In genomic region chr16:88883117-88883895, GRCh38 we compare ENCODE assay signal across 21 cellular contexts. TPM values are rescaled to one million over a fixed set of nuclear protein-coding genes. Genes with fewer than 3 reads are reported as not detected.
"Had no signal": no experiment of that assay in that cellular context is flagged by ENCODE, and none has a peak within 500 bp of the region (broad histone marks: within the 10 kb centered on the region; RNA-seq: fewer than 3 reads in every experiment).

No MANE protein-coding gene starts in this region.

- H3K9me3 Mint-ChIP-seq: activated CD4-positive, alpha-beta T cell treated with anti-CD3 and anti-CD28 coated beads, Interleukin-2, amount 10 ng/mL, durations not matched to agents 24 days and 14 days; activated naive CD4-positive, alpha-beta T cell treated with anti-CD3 and anti-CD28 coated beads for 36 hours; activated T-helper 17 cell treated with anti-CD3 and anti-CD28 coated beads, Interleukin-2, amount 50 U/mL, for 72 hours; WTC11 had no signal

- H3K4me3 ChIP-seq: colonic mucosa, lung, suprapubic skin, upper lobe of right lung had no signal

- DNase-seq: activated CD4-positive, alpha-beta T cell treated with anti-CD3 and anti-CD28 coated beads, Interleukin-2, amount 10 ng/mL, durations not matched to agents 24 days and 14 days; activated naive CD4-positive, alpha-beta T cell treated with anti-CD3 and anti-CD28 coated beads for 36 hours; activated T-cell treated with anti-CD3 and anti-CD28 coated beads for 4 hours; colonic mucosa; effector CD8-positive, alpha-beta T cell; hippocampal formation; midbrain; naive B cell; stimulated activated CD4-positive, alpha-beta T cell treated with anti-CD3 and anti-CD28 coated beads, Interleukin-12 subunit alpha, Interleukin-12 subunit beta, amount 100 ng/mL, for 4 hours; stimulated activated naive CD4-positive, alpha-beta T cell; upper lobe of right lung had no signal

- H3K27ac Mint-ChIP-seq: activated CD4-positive, alpha-beta T cell treated with anti-CD3 and anti-CD28 coated beads, Interleukin-2, amount 10 ng/mL, durations not matched to agents 24 days and 14 days; activated naive CD4-positive, alpha-beta T cell treated with anti-CD3 and anti-CD28 coated beads for 36 hours; activated T-helper 17 cell treated with anti-CD3 and anti-CD28 coated beads, Interleukin-2, amount 50 U/mL, for 72 hours; progenitor cell of endocrine pancreas; WTC11 had no signal

- H3K36me3 ChIP-seq: colonic mucosa had no signal

- H3K36me3 Mint-ChIP-seq: naive B cell, WTC11 had no signal

- H3K27me3 Mint-ChIP-seq: activated CD4-positive, alpha-beta T cell treated with anti-CD3 and anti-CD28 coated beads, Interleukin-2, amount 10 ng/mL, durations not matched to agents 24 days and 14 days; activated T-helper 17 cell treated with anti-CD3 and anti-CD28 coated beads, Interleukin-2, amount 50 U/mL, for 72 hours; naive B cell; progenitor cell of endocrine pancreas had no signal

- H3K4me3 Mint-ChIP-seq: activated CD4-positive, alpha-beta T cell treated with anti-CD3 and anti-CD28 coated beads, Interleukin-2, amount 10 ng/mL, durations not matched to agents 24 days and 14 days; activated naive CD4-positive, alpha-beta T cell treated with anti-CD3 and anti-CD28 coated beads for 36 hours; activated T-helper 17 cell treated with anti-CD3 and anti-CD28 coated beads, Interleukin-2, amount 50 U/mL, for 72 hours; WTC11 had no signal

- H3K4me1 Mint-ChIP-seq: activated T-helper 17 cell treated with anti-CD3 and anti-CD28 coated beads, Interleukin-2, amount 50 U/mL, for 72 hours; WTC11 had no signal

- H3K9me3 ChIP-seq: colonic mucosa, suprapubic skin, upper lobe of right lung had no signal

- H3K27me3 ChIP-seq: suprapubic skin, upper lobe of right lung had no signal

RNA-seq across cellular contexts. Expression of gene PABPN1L, which starts 16.8 kb away (rescaled TPM):
- total RNA-seq: activated CD4-positive, alpha-beta T cell treated with anti-CD3 and anti-CD28 coated beads, Interleukin-2, amount 10 ng/mL, durations not matched to agents 24 days and 14 days; activated CD8-positive, alpha-beta memory T cell treated with anti-CD3 and anti-CD28 coated beads for 36 hours; activated naive CD4-positive, alpha-beta T cell treated with anti-CD3 and anti-CD28 coated beads for 36 hours; activated T-helper 17 cell treated with anti-CD3 and anti-CD28 coated beads, Interleukin-2, amount 50 U/mL, for 72 hours; cardiac septum; colonic mucosa; glomerular endothelial cell; lung; sciatic nerve; suprapubic skin; T-helper 1 cell treated with Interleukin-12 subunit alpha and Interleukin-12 subunit beta and Interleukin-4 antibody, amounts not matched to agents 30 ng/mL and 1 ng/mL, for 36 hours; upper lobe of right lung; WTC11 had no signal
